Comparison of ENCODE assay signal across 16 cellular contexts in genomic region chr4:41176357-41176756, GRCh38. TPM values are rescaled to one million over a fixed set of nuclear protein-coding genes. Genes with fewer than 3 reads are reported as not detected.
DNase-seq lines count a peak whose midpoint lies in the region; ATAC-seq, FAIRE-seq and TF ChIP-seq lines count a peak whose summit lies in the region.
"Had no signal": no experiment of that assay in that cellular context is flagged by ENCODE, and none has a peak within 500 bp of the region (broad histone marks: within the 10 kb centered on the region; RNA-seq: fewer than 3 reads in every experiment).

No MANE protein-coding gene starts in this region.

- no peaks in the 10 kb centered on the region for H3K9me3 Mint-ChIP-seq in osteocyte (ENCODE audit: unreplicated experiment)
- H3K9me3 Mint-ChIP-seq: activated CD4-positive, alpha-beta memory T cell treated with anti-CD3 and anti-CD28 coated beads for 36 hours; T-helper 1 cell treated with Interleukin-12 subunit alpha and Interleukin-12 subunit beta and Interleukin-4 antibody, amounts not matched to agents 30 μg/mL and 1 μg/mL, for 36 hours had no signal

- H3K4me2 ChIP-seq in neuronal stem cell (ENCODE audit: insufficient read depth, low read length, poor library complexity, severe bottlenecking): no peak overlapping the region

- H3K18ac ChIP-seq in neuronal stem cell (ENCODE audit: low read length): no peak overlapping the region

- no peak overlapping the region for H3K23ac ChIP-seq in neuronal stem cell (ENCODE audit: low read depth, low read length, poor library complexity)

- WGBS in neuronal stem cell (ENCODE audit: extremely low coverage in 2 of 2, insufficient read length in 2 of 2, insufficient replicate concordance in 1 of 2), 2 donors: no CpG with 5 or more reads among the region's 1 CpG

- H3K27ac ChIP-seq in neuronal stem cell (replicated peaks; ENCODE audit: low read length): no peak overlapping the region
- H3K27ac ChIP-seq: C4-2B had no signal

- no peaks in the 10 kb centered on the region for H3K36me3 Mint-ChIP-seq in osteocyte (ENCODE audit: unreplicated experiment)
- H3K36me3 Mint-ChIP-seq: activated CD4-positive, alpha-beta memory T cell treated with anti-CD3 and anti-CD28 coated beads for 36 hours; stimulated activated effector memory CD8-positive, alpha-beta T cell treated with anti-CD3 and anti-CD28 coated beads, Interleukin-12 subunit alpha, Interleukin-12 subunit beta, amount 100 ng/mL, for 72 hours had no signal

- H2BK5ac ChIP-seq in neuronal stem cell (ENCODE audit: low read length): no peak overlapping the region

- FAIRE-seq in frontal cortex (lab: Jason Lieb, UNC): no peak

- H3K9me3 ChIP-seq in adipocyte (ENCODE audit: control insufficient read depth, low read length) (no peaks in the 10 kb centered on the region), neuronal stem cell (replicated peaks in 1 of 2; ENCODE audit: control insufficient read depth in 2 of 2, insufficient read depth in 1 of 2, low read depth in 1 of 2, low read length in 2 of 2) (no peaks in the 10 kb centered on the region)

- no peak overlapping the region for H2BK15ac ChIP-seq in neuronal stem cell (ENCODE audit: low read length)

- peak overlapping the region; percentile 81 for H3K27ac Mint-ChIP-seq in osteocyte (ENCODE audit: unreplicated experiment)
- H3K27ac Mint-ChIP-seq: activated CD4-positive, alpha-beta memory T cell treated with anti-CD3 and anti-CD28 coated beads for 36 hours; stimulated activated effector memory CD8-positive, alpha-beta T cell treated with anti-CD3 and anti-CD28 coated beads, Interleukin-12 subunit alpha, Interleukin-12 subunit beta, amount 100 ng/mL, for 72 hours; T-helper 1 cell treated with Interleukin-12 subunit alpha and Interleukin-12 subunit beta and Interleukin-4 antibody, amounts not matched to agents 30 μg/mL and 1 μg/mL, for 36 hours had no signal

- H3K9ac ChIP-seq in adipocyte (ENCODE audit: low read length) (peak overlapping the region; percentile 81), neuronal stem cell (ENCODE audit: low read depth, low read length, poor library complexity) (no peak overlapping the region)

- H2BK12ac ChIP-seq in neuronal stem cell (ENCODE audit: low read length): no peak overlapping the region

- no peak overlapping the region for H4K91ac ChIP-seq in neuronal stem cell (ENCODE audit: low read depth, low read length, poor library complexity)

- no peak overlapping the region for H2AFZ ChIP-seq in neuronal stem cell (ENCODE audit: low read length)

- H2BK120ac ChIP-seq in neuronal stem cell (ENCODE audit: low read depth, low read length): no peak overlapping the region

- H3K4me1 Mint-ChIP-seq in osteocyte (ENCODE audit: unreplicated experiment): peaks cover 50% of the 10 kb centered on the region
- H3K4me1 Mint-ChIP-seq: stimulated activated effector memory CD8-positive, alpha-beta T cell treated with anti-CD3 and anti-CD28 coated beads, Interleukin-12 subunit alpha, Interleukin-12 subunit beta, amount 100 ng/mL, for 72 hours had no signal

- H3K27me3 Mint-ChIP-seq in osteocyte (ENCODE audit: unreplicated experiment): no peaks in the 10 kb centered on the region

- peak overlapping the region; percentile 36 for H3K4me3 Mint-ChIP-seq in osteocyte (ENCODE audit: unreplicated experiment)
- H3K4me3 Mint-ChIP-seq: activated CD4-positive, alpha-beta memory T cell treated with anti-CD3 and anti-CD28 coated beads for 36 hours; stimulated activated effector memory CD8-positive, alpha-beta T cell treated with anti-CD3 and anti-CD28 coated beads, Interleukin-12 subunit alpha, Interleukin-12 subunit beta, amount 100 ng/mL, for 72 hours; T-helper 1 cell treated with Interleukin-12 subunit alpha and Interleukin-12 subunit beta and Interleukin-4 antibody, amounts not matched to agents 30 μg/mL and 1 μg/mL, for 36 hours had no signal

- no peaks in the 10 kb centered on the region for H3K79me1 ChIP-seq in neuronal stem cell (ENCODE audit: low read depth, low read length)

- no peak overlapping the region for H4K8ac ChIP-seq in neuronal stem cell (ENCODE audit: low read depth, low read length)

- H3K27me3 ChIP-seq in adipocyte (replicated peaks; ENCODE audit: control insufficient read depth, insufficient read depth, low read length) (no peaks in the 10 kb centered on the region), neuronal stem cell (ENCODE audit: control insufficient read depth in 3 of 3, insufficient read depth in 3 of 3, low read depth in 1 of 3, low read length in 3 of 3) (peaks cover 0 to 3% (median 0%) of the 10 kb centered on the region in 3 experiments)

- peaks cover 58% of the 10 kb centered on the region for H3K4me1 ChIP-seq in adipocyte (ENCODE audit: control insufficient read depth, insufficient read depth, low read length)
- H3K4me1 ChIP-seq in neuronal stem cell (ENCODE audit: control insufficient read depth in 2 of 2, insufficient read depth in 1 of 2, low read depth in 1 of 2, low read length in 2 of 2): peaks cover 0 to 3% of the 10 kb centered on the region in 2 donors

- H3K36me3 ChIP-seq in adipocyte (ENCODE audit: control insufficient read depth, insufficient read depth, low read length, severe bottlenecking) (no peaks in the 10 kb centered on the region), neuronal stem cell (replicated peaks in 1 of 2; ENCODE audit: control insufficient read depth in 2 of 2, insufficient read depth in 2 of 2, low read length in 2 of 2) (no peaks in the 10 kb centered on the region)

- H3K14ac ChIP-seq in neuronal stem cell (ENCODE audit: low read length): no peak overlapping the region

- no peak overlapping the region for H3K4ac ChIP-seq in neuronal stem cell (ENCODE audit: low read length)

- peak; percentile 85 for DNase-seq in EH (ENCODE audit: low read depth)
- DNase-seq in adipocyte (ENCODE audit: low read depth): peak; percentile 85
- DNase-seq in fibroblast of pulmonary artery (ENCODE audit: low read depth): peak; percentile 69
- DNase-seq in osteocyte (ENCODE audit: extremely low spot score, unreplicated experiment): no peak
- DNase-seq in neuronal stem cell (ENCODE audit: low spot score): no peak
- no peak for DNase-seq in T1000 (lab: John Stamatoyannopoulos, UW)
- DNase-seq in frontal cortex (ENCODE audit: low spot score in 2 of 2): no peak
- DNase-seq: activated CD4-positive, alpha-beta memory T cell treated with anti-CD3 and anti-CD28 coated beads for 36 hours; activated naive CD4-positive, alpha-beta T cell; NCI-H2171 treated with DMSO at 0.1 percent for 48 hours; stimulated activated CD4-positive, alpha-beta T cell treated with anti-CD3 and anti-CD28 coated beads, Interleukin-2, amount 100 ng/mL, for 24 hours had no signal

- no peak overlapping the region for H2AK5ac ChIP-seq in neuronal stem cell (ENCODE audit: low read depth, low read length)

- TF ChIP-seq CTCF in fibroblast of pulmonary artery (IDR thresholded peaks at IDR 0.05; ENCODE audit: low read length, missing control alignments) (no peak), osteocyte (IDR thresholded peaks at IDR 0.05) (no peak)

- ATAC-seq in GM18502 (IDR thresholded peaks at IDR 0.05; ENCODE audit: poor library complexity, unreplicated experiment): no peak
- ATAC-seq: stimulated activated effector memory CD8-positive, alpha-beta T cell treated with anti-CD3 and anti-CD28 coated beads, Interleukin-12 subunit alpha, Interleukin-12 subunit beta, amount 100 ng/mL, for 72 hours had no signal

- peak overlapping the region; percentile 63 for H3K4me3 ChIP-seq in adipocyte (ENCODE audit: low read length)
- H3K4me3 ChIP-seq in fibroblast of pulmonary artery (replicated peaks; ENCODE audit: low read depth, low read length): no peak overlapping the region
- H3K4me3 ChIP-seq in neuronal stem cell (ENCODE audit: low read length in 2 of 2): no peak overlapping the region
- H3K4me3 ChIP-seq: lung had no signal

RNA-seq across cellular contexts. Expression of gene APBB2, which starts 38.0 kb away (rescaled TPM):
- total RNA-seq in osteocyte (56.2 and 62.0 TPM in 2 replicates), frontal cortex (68.1 TPM)
- 37.8 TPM for polyA plus RNA-seq in neuronal stem cell (2013, experiment 1 of 2)
- 37.2 TPM for polyA plus RNA-seq in neuronal stem cell (2013, experiment 2 of 2)

Comparison
In these comparisons a context has a peak if more than half of its experiments do, and no peak if none do; other contexts are left out.
1. DNase-seq: peak in EH (single experiment), adipocyte (single experiment) and fibroblast of pulmonary artery (single experiment); none in osteocyte (single experiment), neuronal stem cell (single experiment), T1000 (single experiment) and frontal cortex (0 of 2).